ENCODE assay signal across 8 cellular contexts in the genomic region with DNA sequence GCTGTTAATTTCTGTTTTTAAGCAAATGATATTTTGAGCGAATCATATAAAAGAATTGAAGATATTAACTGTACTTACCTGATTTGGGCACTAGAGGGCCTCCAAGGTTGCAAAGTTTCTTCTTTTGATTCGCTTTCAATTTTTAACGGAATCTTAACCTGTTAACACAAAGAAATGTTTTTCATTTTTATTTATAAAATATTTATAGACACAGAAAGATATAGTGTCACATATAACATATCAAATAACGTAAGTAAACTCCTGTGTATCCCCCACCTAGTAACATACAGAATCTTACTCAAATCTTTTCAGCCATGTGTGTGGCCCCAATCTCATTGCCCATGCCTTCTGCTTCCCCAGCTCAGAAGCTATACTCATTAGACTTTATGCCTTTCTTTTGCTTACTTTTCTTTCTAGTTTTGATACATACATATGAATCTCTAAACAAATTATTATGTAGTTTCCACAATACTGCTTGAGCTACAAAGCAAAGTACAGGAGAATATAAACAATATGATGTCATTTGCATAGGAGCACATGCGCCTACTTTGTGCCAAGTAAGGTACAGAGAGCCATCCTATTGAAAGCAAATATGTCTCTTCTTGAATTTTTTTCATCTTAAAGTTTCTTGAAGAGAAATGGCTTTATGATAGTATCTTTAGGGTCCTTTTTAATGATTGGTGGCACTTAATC. TPM values are rescaled to one million over a fixed set of nuclear protein-coding genes. Genes with fewer than 3 reads are reported as not detected.
DNase-seq lines count a peak whose midpoint lies in the region; ATAC-seq and TF ChIP-seq lines count a peak whose summit lies in the region.

No MANE protein-coding gene starts in this region.

- DNase-seq in CD8-positive, alpha-beta T cell, result peak in 2 of 7 experiments; percentile 38 to 49
- DNase-seq in SKM-1 (lab: John Stamatoyannopoulos, UW; ENCODE audit: unreplicated experiment) (peak; percentile 34), epithelial cell of esophagus (ENCODE audit: low read depth) (peak; percentile 37), NCI-H187 treated with DMSO at 0.1 percent for 48 hours (lab: John Stamatoyannopoulos, UW) (no peak)

- no peaks in the 10 kb centered on the region for H3K9me3 ChIP-seq in CD8-positive, alpha-beta T cell (ENCODE audit: low read length)
- no peaks in the 10 kb centered on the region for H3K9me3 ChIP-seq in parathyroid adenoma (ENCODE audit: control insufficient read depth, low read length)

- H3K27me3 Mint-ChIP-seq in CD8-positive, alpha-beta T cell (ENCODE audit: low read depth), result no peaks in the 10 kb centered on the region
- H3K27me3 Mint-ChIP-seq in IgD-negative memory B cell, result no peaks in the 10 kb centered on the region

- no peak overlapping the region for H2AFZ ChIP-seq in parathyroid adenoma

- no peak overlapping the region for H3K4me3 ChIP-seq in CD8-positive, alpha-beta T cell (ENCODE audit: low read depth, low read length)
- no peak overlapping the region for H3K4me3 ChIP-seq in epithelial cell of esophagus (ENCODE audit: low read length)
- H3K4me3 ChIP-seq in parathyroid adenoma (ENCODE audit: low read depth, low read length), result no peak overlapping the region

- H3K36me3 Mint-ChIP-seq in CD8-positive, alpha-beta T cell, result no peaks in the 10 kb centered on the region
- H3K36me3 Mint-ChIP-seq in IgD-negative memory B cell, result peaks cover 2% of the 10 kb centered on the region

- no peak overlapping the region for H3K27ac ChIP-seq in CD8-positive, alpha-beta T cell (ENCODE audit: low read depth, low read length)
- no peak overlapping the region for H3K27ac ChIP-seq in parathyroid adenoma

- CTCF ChIA-PET in CD8-positive, alpha-beta T cell (lab: Charles Lee), result interaction anchor here (0.6 to 8.9 kb wide), 21 partner anchors 9 to 1019 kb away, joined by 3 to 140 read pairs (median 3); no protein-coding TSS in a partner anchor

- H3K4me3 Mint-ChIP-seq in CD8-positive, alpha-beta T cell, result peak overlapping the region; percentile 57
- peak overlapping the region; percentile 8 to 87 (median 51) for H3K4me3 Mint-ChIP-seq in IgD-negative memory B cell

- H3K9ac ChIP-seq in parathyroid adenoma, result no peak overlapping the region

- H3K36me3 ChIP-seq in CD8-positive, alpha-beta T cell (ENCODE audit: insufficient read depth, low read length), result no peaks in the 10 kb centered on the region
- no peaks in the 10 kb centered on the region for H3K36me3 ChIP-seq in parathyroid adenoma (ENCODE audit: control insufficient read depth, insufficient read depth, low read length)

- H3K9me3 Mint-ChIP-seq in CD8-positive, alpha-beta T cell, result no peaks in the 10 kb centered on the region
- H3K9me3 Mint-ChIP-seq in IgD-negative memory B cell, result peaks cover 0 to 3% (median 3%) of the 10 kb centered on the region in 3 donors

- peak overlapping the region; percentile 84 for H3K27ac Mint-ChIP-seq in CD8-positive, alpha-beta T cell
- peak overlapping the region in 2 of 3 donors; percentile 23 to 59 for H3K27ac Mint-ChIP-seq in IgD-negative memory B cell

- intact Hi-C loops in CD8-positive, alpha-beta T cell (cut with DNase I, micrococcal nuclease), result loop anchor here (1.0 to 5.0 kb wide), 9 partner anchors 62 to 537 kb away; partner anchors contain the start of gene IKZF1 (in 1 of the 2)

- peak; percentile 91 for TF ChIP-seq CTCF in CD8-positive, alpha-beta T cell (IDR thresholded peaks at IDR 0.05)
- TF ChIP-seq CTCF in epithelial cell of esophagus (IDR thresholded peaks at IDR 0.05; ENCODE audit: insufficient read depth, low read depth, low read length, missing control alignments) (peak; percentile 66), parathyroid adenoma (IDR thresholded peaks at IDR 0.05) (peak; percentile 52)

- no peaks in the 10 kb centered on the region for H3K79me2 ChIP-seq in parathyroid adenoma

- H3K4me1 Mint-ChIP-seq in CD8-positive, alpha-beta T cell (ENCODE audit: low read depth), result peaks cover 15% of the 10 kb centered on the region
- peaks cover 28 to 33% (median 31%) of the 10 kb centered on the region in 3 donors for H3K4me1 Mint-ChIP-seq in IgD-negative memory B cell

- ATAC-seq in CD8-positive, alpha-beta T cell, result peak; percentile 85
- ATAC-seq in GM18498 (IDR thresholded peaks at IDR 0.05; ENCODE audit: unreplicated experiment), result peak; percentile 60
- ATAC-seq in HG03045 (IDR thresholded peaks at IDR 0.05; ENCODE audit: unreplicated experiment), result no peak

- H3K27me3 ChIP-seq in CD8-positive, alpha-beta T cell (ENCODE audit: insufficient read depth, low read length), result no peaks in the 10 kb centered on the region
- no peaks in the 10 kb centered on the region for H3K27me3 ChIP-seq in parathyroid adenoma (ENCODE audit: control insufficient read depth, insufficient read depth, low read length)

- peaks cover 5% of the 10 kb centered on the region for H3K4me1 ChIP-seq in CD8-positive, alpha-beta T cell (ENCODE audit: insufficient read depth, low read length)
- H3K4me1 ChIP-seq in parathyroid adenoma, result no peaks in the 10 kb centered on the region

- no peak overlapping the region for H3K4me2 ChIP-seq in parathyroid adenoma (ENCODE audit: low read length)

- POLR2A ChIA-PET in CD8-positive, alpha-beta T cell (lab: Charles Lee), result interaction anchor here (0.9 to 2.2 kb wide), 2 partner anchors 65 to 269 kb away, joined by 3 to 6 read pairs; no protein-coding TSS in a partner anchor

RNA-seq across cellular contexts. Expression of gene ZPBP, which starts 49.5 kb away (rescaled TPM):
- not detected for total RNA-seq in CD8-positive, alpha-beta T cell
- polyA plus RNA-seq in IgD-negative memory B cell, result not detected
